6 cellular contexts compared by ENCODE assay signal in the genomic region with DNA sequence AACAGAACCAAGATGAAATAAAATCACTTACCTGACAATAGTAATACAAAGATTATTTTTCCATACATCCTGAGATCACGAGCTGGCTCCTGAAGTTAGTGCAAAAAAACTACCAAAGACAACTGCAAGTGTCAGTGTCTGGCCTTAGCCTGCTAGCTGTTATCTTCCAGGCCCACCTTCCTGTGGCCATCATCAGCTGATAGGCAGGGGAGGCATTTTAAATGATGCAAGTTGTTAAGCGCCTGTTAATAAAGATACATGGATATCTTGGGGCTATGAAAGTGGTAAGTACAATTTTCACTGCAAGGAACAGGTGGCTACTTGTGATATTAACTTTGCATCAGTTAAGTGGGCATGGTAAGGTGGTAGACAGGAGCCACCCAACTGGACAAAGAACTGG. TPM values are rescaled to one million over a fixed set of nuclear protein-coding genes. Genes with fewer than 3 reads are reported as not detected.
"Had no signal": no experiment of that assay in that cellular context is flagged by ENCODE, and none has a peak within 500 bp of the region (broad histone marks: within the 10 kb centered on the region; RNA-seq: fewer than 3 reads in every experiment).

A gene (minus strand): TSS at position 120 of the 400 bp plus-strand sequence. CDS start 52 bp downstream, at position 68.

RNA-seq across cellular contexts. Expression of the gene that starts here (rescaled TPM):
- total RNA-seq: activated CD4-positive, alpha-beta T cell treated with anti-CD3 and anti-CD28 coated beads, Interleukin-2, amount 10 ng/mL, durations not matched to agents 24 days and 14 days; activated T-helper 17 cell treated with anti-CD3 and anti-CD28 coated beads, Interleukin-2, amount 50 U/mL, for 72 hours; ascending aorta; bronchial epithelial cell; cardiac muscle cell; chondrocyte had no signal
